ENCODE assay signal across 27 cellular contexts in the genomic region with DNA sequence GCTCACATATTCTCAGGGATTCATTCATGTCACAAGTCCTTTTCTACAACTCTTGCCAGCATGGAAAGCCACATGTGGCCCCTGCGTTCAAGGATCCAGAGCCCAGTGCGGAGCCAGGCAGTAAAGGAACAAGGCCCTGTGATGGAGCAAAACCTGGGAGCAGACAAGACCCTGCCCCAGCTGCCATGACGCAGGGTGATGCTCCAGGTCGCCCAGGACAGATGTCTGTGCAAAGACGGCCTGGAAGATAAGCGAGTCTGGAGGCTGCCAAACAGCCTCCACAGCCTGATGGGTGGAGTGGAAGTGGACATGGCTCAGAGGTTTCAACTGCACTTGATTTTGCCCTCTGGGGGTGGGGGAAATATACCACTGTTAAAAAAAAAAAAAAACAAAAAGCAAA.
"Had no signal": no experiment of that assay in that cellular context is flagged by ENCODE, and none has a peak within 500 bp of the region (broad histone marks: within the 10 kb centered on the region; RNA-seq: fewer than 3 reads in every experiment).

No MANE protein-coding gene starts in this region.

- H3K4me3 ChIP-seq: adrenal gland, K562, Peyer's patch, SJSA1 had no signal

- DNase-seq: activated CD4-positive, alpha-beta T cell treated with anti-CD3 and anti-CD28 coated beads for 48 hours; activated CD4-positive, alpha-beta T cell treated with anti-CD3 and anti-CD28 coated beads, Interleukin-2, amount 50 U/mL, for 4 hours; activated CD4-positive, CD25-positive, alpha-beta regulatory T cell treated with anti-CD3 and anti-CD28 coated beads, Interleukin-2, amount 50 U/mL, for 72 hours; activated CD8-positive, alpha-beta T cell treated with anti-CD3 and anti-CD28 coated beads, Interleukin-2, amount 10 ng/mL, durations not matched to agents 7 days and 5 days; activated naive CD4-positive, alpha-beta T cell treated with anti-CD3 and anti-CD28 coated beads, Interleukin-2, amount 50 U/mL, for 16 hours; activated naive CD8-positive, alpha-beta T cell treated with anti-CD3 and anti-CD28 coated beads, Interleukin-2, amount 10 ng/mL, durations not matched to agents 7 days and 5 days; activated T-cell treated with anti-CD3 and anti-CD28 coated beads, Interleukin-2, amount 50 U/mL, for 72 hours; anterior cingulate cortex; caudate nucleus; Karpas-422; MM.1S; NCI-H1105; NCI-H1436; NCI-H1694 treated with DMSO at 0.1 percent for 48 hours; NCI-H2029 treated with DMSO at 0.1 percent for 48 hours; NCI-H345; NCI-H510A; NCI-H526 treated with DMSO at 0.1 percent for 48 hours; Peyer's patch; Right ventricle myocardium superior; T-helper 17 cell; T-helper 9 cell had no signal

- H3K27ac ChIP-seq: adrenal gland, Peyer's patch, RWPE1, SJSA1 had no signal

- ATAC-seq: activated CD8-positive, alpha-beta T cell treated with anti-CD3 and anti-CD28 coated beads, Interleukin-2, amount 10 ng/mL, durations not matched to agents 7 days and 5 days; activated T-cell treated with anti-CD3 and anti-CD28 coated beads, Interleukin-2, amount 50 U/mL, for 72 hours; K562; T-helper 17 cell; WTC11 had no signal

- H3K36me3 ChIP-seq: adrenal gland, Peyer's patch, SJSA1 had no signal

- H3K4me1 ChIP-seq: adrenal gland, Peyer's patch, SJSA1 had no signal

- H3K9me3 ChIP-seq: adrenal gland had no signal

- H3K27me3 ChIP-seq: adrenal gland, Peyer's patch, SJSA1 had no signal
